In genomic region chr10:100562008-100562672, GRCh38 we compare ENCODE assay signal across 8 cellular contexts. TPM values are rescaled to one million over a fixed set of nuclear protein-coding genes. Genes with fewer than 3 reads are reported as not detected.
DNase-seq lines count a peak whose midpoint lies in the region; ATAC-seq, FAIRE-seq and TF ChIP-seq lines count a peak whose summit lies in the region.

No MANE protein-coding gene starts in this region.

- CTCF ChIA-PET in MCF 10A (lab: Yijun Ruan, JAX): interaction anchor here (2.5 kb wide), 1 partner anchor 182 kb away, joined by 17 read pairs; no protein-coding TSS in a partner anchor

- H3K4me1 Mint-ChIP-seq in MCF 10A (ENCODE audit: insufficient read depth, unreplicated experiment): peaks cover 4% of the 10 kb centered on the region

- POLR2A ChIA-PET in MCF 10A (lab: Yijun Ruan, JAX): interaction anchor here (0.6 to 2.0 kb wide), 2 partner anchors 9 to 57 kb away, joined by 4 to 6 read pairs; no protein-coding TSS in a partner anchor

- intact Hi-C loops in MCF 10A (cut with micrococcal nuclease): loop anchor here (1.0 to 5.0 kb wide), 2 partner anchors 165 to 316 kb away; no protein-coding TSS in a partner anchor

- DNase-seq in AG08395 (ENCODE audit: low spot score) (peak; percentile 48), GM19240 (ENCODE audit: insufficient read length, low spot score) (peak; percentile 87), HTR-8/SVneo (ENCODE audit: insufficient read length, low spot score) (peak; percentile 22), MCF 10A (ENCODE audit: unreplicated experiment) (peak; percentile 44), iris pigment epithelial cell (ENCODE audit: low read depth) (peak; percentile 76)
- DNase-seq in stimulated activated CD4-positive, alpha-beta T cell treated with anti-CD3 and anti-CD28 coated beads, Interleukin-1b, Interleukin-23, amount 100 ng/mL, for 24 hours (ENCODE audit: low read depth in 4 of 4, low spot score in 1 of 4): peak; percentile 38 to 72 (median 59)

- H3K9me3 Mint-ChIP-seq in MCF 10A (ENCODE audit: unreplicated experiment): no peaks in the 10 kb centered on the region

- no peak overlapping the region for H3K4me3 Mint-ChIP-seq in MCF 10A (ENCODE audit: unreplicated experiment)

- peaks cover 19% of the 10 kb centered on the region for H3K36me3 Mint-ChIP-seq in MCF 10A (ENCODE audit: insufficient read depth, unreplicated experiment)

- no peak overlapping the region for H3K27ac Mint-ChIP-seq in MCF 10A (ENCODE audit: low read depth, unreplicated experiment)

- ATAC-seq in GM18870 (IDR thresholded peaks at IDR 0.05; ENCODE audit: unreplicated experiment): no peak

- no peaks in the 10 kb centered on the region for H3K27me3 Mint-ChIP-seq in MCF 10A (ENCODE audit: insufficient read depth, unreplicated experiment)

- no peak overlapping the region for H3K4me3 ChIP-seq in WI38 (ENCODE audit: low read depth, low read length)

- FAIRE-seq in HTR-8/SVneo (lab: Jason Lieb, UNC): no peak

- peak; percentile 88 for TF ChIP-seq CTCF in WI38 (IDR thresholded peaks at IDR 0.05; ENCODE audit: low read depth, low read length)
- TF ChIP-seq CTCF in MCF 10A (IDR thresholded peaks at IDR 0.05; ENCODE audit: unreplicated experiment): peak; percentile 87

- no TSS peak for BruUV-seq in MCF 10A (replicated peaks; lab: Mats Ljungman, UMichigan)

RNA-seq across cellular contexts. Expression of gene HIF1AN, which starts 26.4 kb away (rescaled TPM):
- 40.1 and 41.0 TPM in 2 replicates for total RNA-seq in MCF 10A (2022)

RNA-seq across cellular contexts. Expression of gene NDUFB8, which starts 32.5 kb away (rescaled TPM):
- 194 and 197 TPM in 2 replicates for total RNA-seq in MCF 10A (2022)

RNA-seq across cellular contexts. Expression of gene SEC31B, which starts 42.5 kb away (rescaled TPM):
- 10.6 and 14.0 TPM in 2 replicates for total RNA-seq in MCF 10A (2022)

Comparison
In these comparisons a context has a peak if more than half of its experiments do, and no peak if none do; other contexts are left out.
1. DNase-seq: peak in every context shown above with its lines; median percentile 87 in GM19240; 76 in iris pigment epithelial cell; 59 in stimulated activated CD4-positive, alpha-beta T cell treated with anti-CD3 and anti-CD28 coated beads, Interleukin-1b, Interleukin-23, amount 100 ng/mL, for 24 hours; 48 in AG08395; 44 in MCF 10A; 22 in HTR-8/SVneo.